In the genomic region with DNA sequence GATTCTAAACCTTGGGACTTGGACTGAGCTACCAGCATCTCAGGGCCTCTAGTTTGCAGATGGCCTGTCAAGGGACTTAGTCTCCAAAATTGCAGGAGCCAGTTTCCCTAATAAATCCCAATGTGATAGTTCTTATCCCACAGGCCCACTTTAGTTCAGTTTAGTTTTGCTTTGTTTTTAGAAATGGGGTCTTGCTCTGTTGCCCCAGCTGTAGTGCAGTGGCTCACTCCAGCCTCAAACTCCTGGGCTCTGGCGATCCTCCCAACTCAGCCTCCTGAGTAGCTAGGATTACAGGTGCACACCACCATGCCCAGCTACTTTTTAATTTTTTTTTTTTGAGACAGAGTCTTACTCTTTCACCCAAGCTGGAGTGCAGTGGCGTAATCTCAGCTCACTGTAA, we compare ENCODE assay signal across 1 cellular context.
TF ChIP-seq lines count a peak whose summit lies in the region.

No MANE protein-coding gene starts in this region.

TF ChIP-seq in GM23338, 12 proteins besides CTCF, POLR2A, EP300 and RAD21:
- no peak for TF ChIP-seq CREB1 (CRISPR knock-in tag; IDR thresholded peaks at IDR 0.05; ENCODE audit: low read depth)
- no peak for TF ChIP-seq EZH2 (IDR thresholded peaks at IDR 0.05; ENCODE audit: low read depth, unreplicated experiment)
- TF ChIP-seq, protein P1, sequence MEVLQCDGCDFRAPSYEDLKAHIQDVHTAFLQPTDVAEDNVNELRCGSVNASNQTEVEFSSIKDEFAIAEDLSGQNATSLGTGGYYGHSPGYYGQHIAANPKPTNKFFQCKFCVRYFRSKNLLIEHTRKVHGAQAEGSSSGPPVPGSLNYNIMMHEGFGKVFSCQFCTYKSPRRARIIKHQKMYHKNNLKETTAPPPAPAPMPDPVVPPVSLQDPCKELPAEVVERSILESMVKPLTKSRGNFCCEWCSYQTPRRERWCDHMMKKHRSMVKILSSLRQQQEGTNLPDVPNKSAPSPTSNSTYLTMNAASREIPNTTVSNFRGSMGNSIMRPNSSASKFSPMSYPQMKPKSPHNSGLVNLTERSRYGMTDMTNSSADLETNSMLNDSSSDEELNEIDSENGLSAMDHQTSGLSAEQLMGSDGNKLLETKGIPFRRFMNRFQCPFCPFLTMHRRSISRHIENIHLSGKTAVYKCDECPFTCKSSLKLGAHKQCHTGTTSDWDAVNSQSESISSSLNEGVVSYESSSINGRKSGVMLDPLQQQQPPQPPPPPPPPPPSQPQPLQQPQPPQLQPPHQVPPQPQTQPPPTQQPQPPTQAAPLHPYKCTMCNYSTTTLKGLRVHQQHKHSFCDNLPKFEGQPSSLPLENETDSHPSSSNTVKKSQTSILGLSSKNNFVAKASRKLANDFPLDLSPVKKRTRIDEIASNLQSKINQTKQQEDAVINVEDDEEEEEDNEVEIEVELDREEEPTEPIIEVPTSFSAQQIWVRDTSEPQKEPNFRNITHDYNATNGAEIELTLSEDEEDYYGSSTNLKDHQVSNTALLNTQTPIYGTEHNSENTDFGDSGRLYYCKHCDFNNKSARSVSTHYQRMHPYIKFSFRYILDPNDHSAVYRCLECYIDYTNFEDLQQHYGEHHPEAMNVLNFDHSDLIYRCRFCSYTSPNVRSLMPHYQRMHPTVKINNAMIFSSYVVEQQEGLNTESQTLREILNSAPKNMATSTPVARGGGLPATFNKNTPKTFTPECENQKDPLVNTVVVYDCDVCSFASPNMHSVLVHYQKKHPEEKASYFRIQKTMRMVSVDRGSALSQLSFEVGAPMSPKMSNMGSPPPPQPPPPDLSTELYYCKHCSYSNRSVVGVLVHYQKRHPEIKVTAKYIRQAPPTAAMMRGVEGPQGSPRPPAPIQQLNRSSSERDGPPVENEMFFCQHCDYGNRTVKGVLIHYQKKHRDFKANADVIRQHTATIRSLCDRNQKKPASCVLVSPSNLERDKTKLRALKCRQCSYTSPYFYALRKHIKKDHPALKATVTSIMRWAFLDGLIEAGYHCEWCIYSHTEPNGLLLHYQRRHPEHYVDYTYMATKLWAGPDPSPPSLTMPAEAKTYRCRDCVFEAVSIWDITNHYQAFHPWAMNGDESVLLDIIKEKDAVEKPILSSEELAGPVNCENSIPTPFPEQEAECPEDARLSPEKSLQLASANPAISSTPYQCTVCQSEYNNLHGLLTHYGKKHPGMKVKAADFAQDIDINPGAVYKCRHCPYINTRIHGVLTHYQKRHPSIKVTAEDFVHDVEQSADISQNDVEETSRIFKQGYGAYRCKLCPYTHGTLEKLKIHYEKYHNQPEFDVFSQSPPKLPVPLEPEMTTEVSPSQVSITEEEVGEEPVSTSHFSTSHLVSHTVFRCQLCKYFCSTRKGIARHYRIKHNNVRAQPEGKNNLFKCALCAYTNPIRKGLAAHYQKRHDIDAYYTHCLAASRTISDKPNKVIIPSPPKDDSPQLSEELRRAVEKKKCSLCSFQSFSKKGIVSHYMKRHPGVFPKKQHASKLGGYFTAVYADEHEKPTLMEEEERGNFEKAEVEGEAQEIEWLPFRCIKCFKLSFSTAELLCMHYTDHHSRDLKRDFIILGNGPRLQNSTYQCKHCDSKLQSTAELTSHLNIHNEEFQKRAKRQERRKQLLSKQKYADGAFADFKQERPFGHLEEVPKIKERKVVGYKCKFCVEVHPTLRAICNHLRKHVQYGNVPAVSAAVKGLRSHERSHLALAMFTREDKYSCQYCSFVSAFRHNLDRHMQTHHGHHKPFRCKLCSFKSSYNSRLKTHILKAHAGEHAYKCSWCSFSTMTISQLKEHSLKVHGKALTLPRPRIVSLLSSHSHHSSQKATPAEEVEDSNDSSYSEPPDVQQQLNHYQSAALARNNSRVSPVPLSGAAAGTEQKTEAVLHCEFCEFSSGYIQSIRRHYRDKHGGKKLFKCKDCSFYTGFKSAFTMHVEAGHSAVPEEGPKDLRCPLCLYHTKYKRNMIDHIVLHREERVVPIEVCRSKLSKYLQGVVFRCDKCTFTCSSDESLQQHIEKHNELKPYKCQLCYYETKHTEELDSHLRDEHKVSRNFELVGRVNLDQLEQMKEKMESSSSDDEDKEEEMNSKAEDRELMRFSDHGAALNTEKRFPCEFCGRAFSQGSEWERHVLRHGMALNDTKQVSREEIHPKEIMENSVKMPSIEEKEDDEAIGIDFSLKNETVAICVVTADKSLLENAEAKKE (CRISPR knock-in tag; IDR thresholded peaks at IDR 0.05): no peak
- no peak for TF ChIP-seq JUNB (IDR thresholded peaks at IDR 0.05; ENCODE audit: unreplicated experiment)
